17 cellular contexts compared by ENCODE assay signal in genomic region chr11:14653090-14653489, GRCh38. TPM values are rescaled to one million over a fixed set of nuclear protein-coding genes. Genes with fewer than 3 reads are reported as not detected.
DNase-seq lines count a peak whose midpoint lies in the region; ATAC-seq lines count a peak whose summit lies in the region.
"Had no signal": no experiment of that assay in that cellular context is flagged by ENCODE, and none has a peak within 500 bp of the region (broad histone marks: within the 10 kb centered on the region; RNA-seq: fewer than 3 reads in every experiment).

No MANE protein-coding gene starts in this region.

- DNase-seq in NCI-H1105 treated with DMSO at 0.1 percent for 48 hours (lab: John Stamatoyannopoulos, UW) (peak; percentile 5), NCI-H1105 (lab: John Stamatoyannopoulos, UW) (no peak), T-cell (no peak)
- DNase-seq in stimulated activated naive CD8-positive, alpha-beta T cell treated with anti-CD3 and anti-CD28 coated beads, Interleukin-15, amount 100 ng/mL, for 72 hours = no peak
- no peak for DNase-seq in stimulated activated naive CD8-positive, alpha-beta T cell treated with anti-CD3 and anti-CD28 coated beads, Interleukin-15, Interleukin-2, amounts not matched to agents 100 U/mL and 50 U/mL, for 24 hours
- no peak for DNase-seq in stimulated activated CD8-positive, alpha-beta memory T cell treated with anti-CD3 and anti-CD28 coated beads, Interleukin-4, amount 100 ng/mL, for 48 hours
- DNase-seq: 8988T; C1 segment of cervical spinal cord; CD4-positive, alpha-beta memory T cell; COR-L47; DMS53; DMS79 treated with DMSO at 0.1 percent for 48 hours; GF-D8; GOT3; HFFc6 had no signal

- H3K4me3 Mint-ChIP-seq in stimulated activated naive CD8-positive, alpha-beta T cell treated with anti-CD3 and anti-CD28 coated beads, Interleukin-15, amount 100 ng/mL, for 72 hours = peak overlapping the region; percentile 10 to 35
- H3K4me3 Mint-ChIP-seq in T-cell = peak overlapping the region in 1 of 3 donors; percentile 6
- H3K4me3 Mint-ChIP-seq: HFFc6 had no signal

- CTCF ChIA-PET in T-cell (lab: Charles Lee) = no interaction called here

- H3K27ac Mint-ChIP-seq in stimulated activated naive CD8-positive, alpha-beta T cell treated with anti-CD3 and anti-CD28 coated beads, Interleukin-15, amount 100 ng/mL, for 72 hours = peak overlapping the region in 1 of 2 donors; percentile 61
- H3K27ac Mint-ChIP-seq in T-cell = peak overlapping the region; percentile 27 to 56
- H3K27ac Mint-ChIP-seq: HFFc6 had no signal

- peaks cover 60% of the 10 kb centered on the region for H3K36me3 Mint-ChIP-seq in T-cell

- H3K27me3 Mint-ChIP-seq in stimulated activated naive CD8-positive, alpha-beta T cell treated with anti-CD3 and anti-CD28 coated beads, Interleukin-15, amount 100 ng/mL, for 72 hours = no peaks in the 10 kb centered on the region
- H3K27me3 Mint-ChIP-seq in T-cell = no peaks in the 10 kb centered on the region

- H3K4me1 Mint-ChIP-seq in stimulated activated naive CD8-positive, alpha-beta T cell treated with anti-CD3 and anti-CD28 coated beads, Interleukin-15, amount 100 ng/mL, for 72 hours = peaks cover 81% of the 10 kb centered on the region
- H3K4me1 Mint-ChIP-seq in T-cell = peaks cover 82 to 89% (median 88%) of the 10 kb centered on the region in 3 donors

- no peak for ATAC-seq in stimulated activated naive CD8-positive, alpha-beta T cell treated with anti-CD3 and anti-CD28 coated beads, Interleukin-15, amount 100 ng/mL, for 72 hours
- no peak for ATAC-seq in stimulated activated naive CD8-positive, alpha-beta T cell treated with anti-CD3 and anti-CD28 coated beads, Interleukin-15, Interleukin-2, amounts not matched to agents 100 U/mL and 50 U/mL, for 24 hours
- ATAC-seq in T-cell (replicated peaks in 1 of 4) (no peak), GM19324 (IDR thresholded peaks at IDR 0.05; ENCODE audit: low FRiP score, unreplicated experiment) (no peak)
- ATAC-seq: A549 had no signal

- POLR2A ChIA-PET in T-cell (lab: Charles Lee) = interaction anchor here (0.6 to 0.7 kb wide), 2 partner anchors 149 to 333 kb away, joined by 3 to 4 read pairs; no protein-coding TSS in a partner anchor

- H3K9me3 Mint-ChIP-seq in stimulated activated naive CD8-positive, alpha-beta T cell treated with anti-CD3 and anti-CD28 coated beads, Interleukin-15, amount 100 ng/mL, for 72 hours = peaks cover 0 to 13% of the 10 kb centered on the region in 2 donors
- no peaks in the 10 kb centered on the region for H3K9me3 Mint-ChIP-seq in T-cell
- H3K9me3 Mint-ChIP-seq: HFFc6 had no signal

RNA-seq across cellular contexts. Expression of gene PDE3B, which starts 9.5 kb away (rescaled TPM):
- 100 to 1,000 TPM; 130 to 162 (median 143) TPM for total RNA-seq in T-cell
